Comparison of ENCODE assay signal across 1 cellular context in the genomic region with DNA sequence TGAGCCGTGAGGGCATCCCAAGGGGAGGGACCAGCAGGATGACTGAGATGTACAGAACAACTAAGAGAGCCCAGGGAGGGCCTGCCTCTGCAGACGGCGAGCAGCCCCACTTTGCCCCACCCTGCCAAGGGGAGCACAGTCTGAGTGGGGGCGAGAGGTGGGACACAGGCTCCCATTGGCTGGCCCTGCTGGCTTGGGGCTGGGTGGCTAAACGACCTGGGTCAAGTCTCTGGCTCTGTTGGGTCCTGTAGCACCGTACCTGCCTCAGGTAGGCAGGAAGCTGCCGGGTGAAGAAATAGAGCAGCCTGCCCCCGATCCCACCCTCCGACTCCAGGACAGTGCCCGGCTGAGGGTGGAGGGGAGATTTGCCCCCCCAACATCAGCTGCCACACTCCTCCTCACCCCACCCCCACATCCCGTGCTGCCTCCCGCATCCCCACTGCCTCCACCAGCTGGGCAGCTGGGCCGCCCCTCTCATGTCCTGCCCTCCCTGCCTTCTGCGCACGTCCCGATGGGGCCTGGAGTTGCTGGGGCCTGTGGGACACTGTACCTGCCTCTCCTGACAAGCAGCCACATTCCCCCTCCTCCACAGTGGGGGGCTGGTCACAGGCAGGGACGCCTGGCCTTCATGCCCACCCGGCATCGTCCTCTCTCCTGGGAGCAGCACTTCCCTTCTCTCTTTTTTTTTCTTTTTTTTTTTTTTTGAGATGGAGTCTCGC.
TF ChIP-seq lines count a peak whose summit lies in the region.

No MANE protein-coding gene starts in this region.

TF ChIP-seq in H1, 55 proteins besides CTCF, POLR2A, EP300 and RAD21:
- TF ChIP-seq SUZ12 (IDR thresholded peaks at IDR 0.05; ENCODE audit: low read length) (no peak), BCL11A (IDR thresholded peaks at IDR 0.05; ENCODE audit: low read depth in 2 of 2, low read length in 2 of 2) (no peak), RXRA (IDR thresholded peaks at IDR 0.05; ENCODE audit: insufficient read depth, low read depth, low read length) (no peak), ATF3 (IDR thresholded peaks at IDR 0.05; ENCODE audit: insufficient read depth, low read depth, low read length) (no peak), YY1 (IDR thresholded peaks at IDR 0.05; ENCODE audit: low read depth, low read length) (no peak), NRF1 (IDR thresholded peaks at IDR 0.05; ENCODE audit: low read depth, low read length) (no peak), SP4 (IDR thresholded peaks at IDR 0.05; ENCODE audit: low read length) (no peak), CHD7 (IDR thresholded peaks at IDR 0.05; ENCODE audit: insufficient replicate concordance, low read length) (no peak), CHD1 (IDR thresholded peaks at IDR 0.05; ENCODE audit: low read depth, low read length) (no peak), ASH2L (IDR thresholded peaks at IDR 0.05; ENCODE audit: low read length) (no peak), JUND (IDR thresholded peaks at IDR 0.05; ENCODE audit: low read length) (no peak), CREB1 (IDR thresholded peaks at IDR 0.05) (no peak), TAF7 (optimal IDR thresholded peaks at IDR 0.05; ENCODE audit: borderline replicate concordance, low read depth, low read length) (no peak), PHF8 (conservative IDR thresholded peaks at IDR 0.05; ENCODE audit: low read depth, low read length) (no peak), SRF (IDR thresholded peaks at IDR 0.05; ENCODE audit: low read depth, low read length) (no peak)
